ENCODE assay signal across 8 cellular contexts in genomic region chr1:62687903-62688686, GRCh38. TPM values are rescaled to one million over a fixed set of nuclear protein-coding genes. Genes with fewer than 3 reads are reported as not detected.
DNase-seq lines count a peak whose midpoint lies in the region; ATAC-seq and TF ChIP-seq lines count a peak whose summit lies in the region.

Gene DOCK7 (minus strand): TSS chr1:62688386. CDS start chr1:62688264, 122 bp downstream.

- no peaks in the 10 kb centered on the region for H3K36me3 ChIP-seq in OCI-LY1 (ENCODE audit: insufficient read depth, low read length)
- H3K36me3 ChIP-seq in esophagus (ENCODE audit: control insufficient read depth in 2 of 2, insufficient read depth in 2 of 2, low read length in 1 of 2) = no peaks in the 10 kb centered on the region

- peak within 1 kb of the TSS; percentile 76 for H3K27ac Mint-ChIP-seq in Calu3 (ENCODE audit: unreplicated experiment)
- peak within 1 kb of the TSS; percentile 87 for H3K27ac Mint-ChIP-seq in activated T-cell treated with anti-CD3 and anti-CD28 coated beads, Interleukin-2, amount 50 U/mL, for 24 hours
- H3K27ac Mint-ChIP-seq in stimulated activated naive B cell treated with anti-CD40 and anti-IgM and Interleukin-4, amounts not matched to agents 10 μg/mL and 1 μg/mL and 100 μg/mL, for 72 hours = peak within 1 kb of the TSS; percentile 91

- TF ChIP-seq CTCF in Calu3 (IDR thresholded peaks at IDR 0.05; ENCODE audit: unreplicated experiment) (no peak), OCI-LY1 (IDR thresholded peaks at IDR 0.05; ENCODE audit: low read length) (no peak)

- CTCF ChIA-PET in Calu3 (lab: Charles Lee) = interaction anchor here (0.7 kb wide), 1 partner anchor 19 kb away, joined by 4 read pairs; no protein-coding TSS in a partner anchor

- H3K9ac ChIP-seq in OCI-LY1 (ENCODE audit: low read length) = peak within 1 kb of the TSS; percentile 69

- no peaks in the 10 kb centered on the region for H3F3A ChIP-seq in OCI-LY1 (ENCODE audit: insufficient read depth, low read length)

- no TSS peak for BruUV-seq in Calu3 (replicated peaks; lab: Mats Ljungman, UMichigan)

- H3K36me3 Mint-ChIP-seq in Calu3 (ENCODE audit: insufficient read depth, unreplicated experiment) = peaks cover 20% of the 10 kb centered on the region
- H3K36me3 Mint-ChIP-seq in activated T-cell treated with anti-CD3 and anti-CD28 coated beads, Interleukin-2, amount 50 U/mL, for 24 hours (ENCODE audit: low read depth) = peaks cover 3% of the 10 kb centered on the region
- peaks cover 0 to 2% of the 10 kb centered on the region in 2 donors for H3K36me3 Mint-ChIP-seq in stimulated activated naive B cell treated with anti-CD40 and anti-IgM and Interleukin-4, amounts not matched to agents 10 μg/mL and 1 μg/mL and 100 μg/mL, for 72 hours

- peak within 1 kb of the TSS; percentile 93 for H2AFZ ChIP-seq in OCI-LY1 (ENCODE audit: low read length)

- intact Hi-C loops in Calu3 (cut with micrococcal nuclease; ENCODE audit: unreplicated experiment) = no loop called here

- peak; percentile 86 for DNase-seq in Calu3
- peak; percentile 84 for DNase-seq in HK-2 (ENCODE audit: unreplicated experiment)
- DNase-seq in activated T-cell treated with anti-CD3 and anti-CD28 coated beads, Interleukin-2, amount 50 U/mL, for 24 hours = peak; percentile 73
- peak; percentile 48 for DNase-seq in stimulated activated naive B cell treated with anti-CD40 and anti-IgM and Interleukin-4, amounts not matched to agents 10 μg/mL and 1 μg/mL and 100 μg/mL, for 72 hours

- no peaks in the 10 kb centered on the region for H3K27me3 ChIP-seq in OCI-LY1 (ENCODE audit: insufficient read depth, low read length)
- no peaks in the 10 kb centered on the region for H3K27me3 ChIP-seq in esophagus (ENCODE audit: control insufficient read depth in 1 of 2, insufficient read depth in 2 of 2, low read length in 2 of 2)
- no peaks in the 10 kb centered on the region for H3K27me3 ChIP-seq in mononuclear cell (ENCODE audit: insufficient read depth, low read length)

- H3K9me3 ChIP-seq in OCI-LY1 (ENCODE audit: low read length) (no peaks in the 10 kb centered on the region), esophagus (ENCODE audit: control insufficient read depth in 2 of 2, insufficient read depth in 1 of 2, low read depth in 1 of 2, low read length in 1 of 2) (no peaks in the 10 kb centered on the region), mononuclear cell (ENCODE audit: low read depth, low read length) (no peaks in the 10 kb centered on the region)

- no peaks in the 10 kb centered on the region for H3K9me3 Mint-ChIP-seq in Calu3 (ENCODE audit: low read depth, unreplicated experiment)
- no peaks in the 10 kb centered on the region for H3K9me3 Mint-ChIP-seq in activated T-cell treated with anti-CD3 and anti-CD28 coated beads, Interleukin-2, amount 50 U/mL, for 24 hours
- H3K9me3 Mint-ChIP-seq in stimulated activated naive B cell treated with anti-CD40 and anti-IgM and Interleukin-4, amounts not matched to agents 10 μg/mL and 1 μg/mL and 100 μg/mL, for 72 hours = no peaks in the 10 kb centered on the region

- H3K9me2 ChIP-seq in OCI-LY1 (ENCODE audit: low read depth, low read length) = no peaks in the 10 kb centered on the region

- H3K4me2 ChIP-seq in OCI-LY1 (ENCODE audit: low read length) = peak within 1 kb of the TSS; percentile 94

- ATAC-seq in GM19468 (IDR thresholded peaks at IDR 0.05; ENCODE audit: extremely low read depth, unreplicated experiment) = peak; percentile 48
- ATAC-seq in stimulated activated naive B cell treated with anti-CD40 and anti-IgM and Interleukin-4, amounts not matched to agents 10 μg/mL and 1 μg/mL and 100 μg/mL, for 72 hours (replicated peaks) = peak; percentile 77

- H3K27ac ChIP-seq in OCI-LY1 (ENCODE audit: low read depth, low read length, poor library complexity, severe bottlenecking) (no peak within 1 kb of the TSS), esophagus (ENCODE audit: low read depth in 2 of 2, low read length in 1 of 2) (peak within 1 kb of the TSS; percentile 85 to 89)

- H3K79me2 ChIP-seq in OCI-LY1 (ENCODE audit: insufficient read depth, low read length) = no peaks in the 10 kb centered on the region

- H3K4me3 ChIP-seq in OCI-LY1 (ENCODE audit: low read depth, low read length, poor library complexity, severe bottlenecking) = peak within 1 kb of the TSS; percentile 66
- peak within 1 kb of the TSS; percentile 70 to 87 for H3K4me3 ChIP-seq in esophagus (ENCODE audit: low read depth in 1 of 2, low read length in 2 of 2)
- peak within 1 kb of the TSS; percentile 59 for H3K4me3 ChIP-seq in mononuclear cell (ENCODE audit: low read length)

- peaks cover 11% of the 10 kb centered on the region for H3K4me1 ChIP-seq in OCI-LY1 (ENCODE audit: insufficient read depth, low read length, severe bottlenecking)
- H3K4me1 ChIP-seq in esophagus (ENCODE audit: control insufficient read depth in 2 of 2, insufficient read depth in 2 of 2, low read length in 1 of 2) = peaks cover 2 to 6% of the 10 kb centered on the region in 2 donors
- peaks cover 20% of the 10 kb centered on the region for H3K4me1 ChIP-seq in mononuclear cell (ENCODE audit: insufficient read depth, low read length)

- peaks cover 45% of the 10 kb centered on the region for H3K4me1 Mint-ChIP-seq in Calu3 (ENCODE audit: low read depth, unreplicated experiment)
- H3K4me1 Mint-ChIP-seq in activated T-cell treated with anti-CD3 and anti-CD28 coated beads, Interleukin-2, amount 50 U/mL, for 24 hours (ENCODE audit: low read depth) = peaks cover 33% of the 10 kb centered on the region
- peaks cover 12 to 22% of the 10 kb centered on the region in 2 donors for H3K4me1 Mint-ChIP-seq in stimulated activated naive B cell treated with anti-CD40 and anti-IgM and Interleukin-4, amounts not matched to agents 10 μg/mL and 1 μg/mL and 100 μg/mL, for 72 hours

- WGBS in esophagus, 2 donors = 1% methylated on average over 76 to 107 of the region's 107 CpGs

- peak within 1 kb of the TSS; percentile 89 for H3K4me3 Mint-ChIP-seq in Calu3 (ENCODE audit: low read depth, unreplicated experiment)
- H3K4me3 Mint-ChIP-seq in activated T-cell treated with anti-CD3 and anti-CD28 coated beads, Interleukin-2, amount 50 U/mL, for 24 hours = peak within 1 kb of the TSS; percentile 85
- H3K4me3 Mint-ChIP-seq in stimulated activated naive B cell treated with anti-CD40 and anti-IgM and Interleukin-4, amounts not matched to agents 10 μg/mL and 1 μg/mL and 100 μg/mL, for 72 hours = peak within 1 kb of the TSS; percentile 91 to 92

- H4K20me1 ChIP-seq in OCI-LY1 (ENCODE audit: insufficient read depth, low read length) = no peaks in the 10 kb centered on the region

- H3K27me3 Mint-ChIP-seq in Calu3 (ENCODE audit: unreplicated experiment) = no peaks in the 10 kb centered on the region
- no peaks in the 10 kb centered on the region for H3K27me3 Mint-ChIP-seq in activated T-cell treated with anti-CD3 and anti-CD28 coated beads, Interleukin-2, amount 50 U/mL, for 24 hours
- no peaks in the 10 kb centered on the region for H3K27me3 Mint-ChIP-seq in stimulated activated naive B cell treated with anti-CD40 and anti-IgM and Interleukin-4, amounts not matched to agents 10 μg/mL and 1 μg/mL and 100 μg/mL, for 72 hours

RNA-seq across cellular contexts. Expression of gene DOCK7, which starts in this region (rescaled TPM):
- total RNA-seq in Calu3 (2022) (37.3 and 48.6 TPM in 2 replicates), mononuclear cell (15.5 TPM)
- polyA plus RNA-seq in esophagus = 1 to 10 TPM; 4.2 to 4.3 TPM
